In the genomic region with DNA sequence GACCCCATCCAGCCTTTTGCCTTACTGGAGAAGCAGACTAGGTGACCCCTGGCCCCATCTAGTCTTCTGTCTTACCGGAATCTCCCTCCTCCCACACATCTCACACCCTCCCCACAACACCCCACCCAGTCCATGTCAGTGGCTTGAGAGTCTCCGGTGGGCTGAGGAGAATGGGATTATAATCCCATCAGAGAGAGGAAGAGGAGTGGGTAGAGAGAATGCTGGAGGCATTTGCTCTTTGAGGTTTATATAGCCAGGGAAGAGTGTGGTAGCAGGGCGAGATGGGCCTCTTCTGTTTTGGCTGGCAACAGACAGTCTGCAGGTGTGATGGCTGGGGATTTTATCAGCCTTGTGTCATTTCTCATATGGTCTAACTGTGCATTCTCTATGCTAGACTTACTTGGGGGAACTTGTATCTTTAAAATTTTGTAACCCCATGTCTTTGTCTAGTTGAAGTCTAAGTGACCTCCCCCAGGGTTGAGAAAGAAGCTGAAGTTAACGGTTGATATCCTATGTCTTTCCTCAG, we compare ENCODE assay signal across 12 cellular contexts. TPM values are rescaled to one million over a fixed set of nuclear protein-coding genes. Genes with fewer than 3 reads are reported as not detected.
DNase-seq lines count a peak whose midpoint lies in the region; ATAC-seq, FAIRE-seq and TF ChIP-seq lines count a peak whose summit lies in the region.
"Had no signal": no experiment of that assay in that cellular context is flagged by ENCODE, and none has a peak within 500 bp of the region (broad histone marks: within the 10 kb centered on the region; RNA-seq: fewer than 3 reads in every experiment).

No MANE protein-coding gene starts in this region.

- no peak for DNase-seq in activated CD4-positive, alpha-beta T cell treated with anti-CD3 and anti-CD28 coated beads, Interleukin-2, amount 10 ng/mL, durations not matched to agents 24 days and 14 days
- DNase-seq in activated CD4-positive, alpha-beta T cell treated with anti-CD3 and anti-CD28 coated beads, Interleukin-2, amount 50 U/mL, for 4 hours = no peak
- DNase-seq in T-helper 17 cell = no peak
- no peak for DNase-seq in ecto neural progenitor cell (ENCODE audit: low spot score)
- no peak for DNase-seq in activated naive CD4-positive, alpha-beta T cell treated with anti-CD3 and anti-CD28 coated beads for 36 hours
- no peak for DNase-seq in H54 (ENCODE audit: insufficient read length, low spot score)
- DNase-seq: activated T-cell treated with anti-CD3 and anti-CD28 coated beads for 4 hours, gastrocnemius medialis, NCI-H345 had no signal

- peak overlapping the region; percentile 86 for H3K27ac Mint-ChIP-seq in activated CD4-positive, alpha-beta T cell treated with anti-CD3 and anti-CD28 coated beads, Interleukin-2, amount 10 ng/mL, durations not matched to agents 24 days and 14 days
- H3K27ac Mint-ChIP-seq in T-helper 17 cell = no peak overlapping the region
- peak overlapping the region; percentile 81 for H3K27ac Mint-ChIP-seq in stimulated activated naive CD8-positive, alpha-beta T cell treated with anti-CD3 and anti-CD28 coated beads, Interleukin-15, Interleukin-2, amounts not matched to agents 100 ng/mL and 50 ng/mL, for 24 hours
- no peak overlapping the region for H3K27ac Mint-ChIP-seq in activated naive CD4-positive, alpha-beta T cell treated with anti-CD3 and anti-CD28 coated beads for 36 hours

- TF ChIP-seq POLR2A in H54 (IDR thresholded peaks at IDR 0.05; ENCODE audit: low read depth, low read length) = no peak

- H3K4me3 Mint-ChIP-seq in activated CD4-positive, alpha-beta T cell treated with anti-CD3 and anti-CD28 coated beads, Interleukin-2, amount 10 ng/mL, durations not matched to agents 24 days and 14 days = peak overlapping the region; percentile 37
- H3K4me3 Mint-ChIP-seq in T-helper 17 cell = peak overlapping the region; percentile 47
- H3K4me3 Mint-ChIP-seq in stimulated activated naive CD8-positive, alpha-beta T cell treated with anti-CD3 and anti-CD28 coated beads, Interleukin-15, Interleukin-2, amounts not matched to agents 100 ng/mL and 50 ng/mL, for 24 hours = peak overlapping the region; percentile 47
- no peak overlapping the region for H3K4me3 Mint-ChIP-seq in activated naive CD4-positive, alpha-beta T cell treated with anti-CD3 and anti-CD28 coated beads for 36 hours

- H3K9me3 ChIP-seq in T-helper 17 cell (ENCODE audit: control insufficient read depth, low read length, poor library complexity, severe bottlenecking) = no peaks in the 10 kb centered on the region
- H3K9me3 ChIP-seq: A549, gastrocnemius medialis had no signal

- no peak for FAIRE-seq in H54 (lab: Jason Lieb, UNC)
- FAIRE-seq: A549 had no signal

- H3K27me3 Mint-ChIP-seq in activated CD4-positive, alpha-beta T cell treated with anti-CD3 and anti-CD28 coated beads, Interleukin-2, amount 10 ng/mL, durations not matched to agents 24 days and 14 days = no peaks in the 10 kb centered on the region
- H3K27me3 Mint-ChIP-seq in T-helper 17 cell = no peaks in the 10 kb centered on the region
- H3K27me3 Mint-ChIP-seq in stimulated activated naive CD8-positive, alpha-beta T cell treated with anti-CD3 and anti-CD28 coated beads, Interleukin-15, Interleukin-2, amounts not matched to agents 100 ng/mL and 50 ng/mL, for 24 hours = peaks cover 3% of the 10 kb centered on the region
- H3K27me3 Mint-ChIP-seq in activated naive CD4-positive, alpha-beta T cell treated with anti-CD3 and anti-CD28 coated beads for 36 hours (ENCODE audit: low read depth) = no peaks in the 10 kb centered on the region

- ATAC-seq in HG03045 (IDR thresholded peaks at IDR 0.05; ENCODE audit: unreplicated experiment) (peak; percentile 55), T-helper 17 cell (no peak)
- ATAC-seq: A549, gastrocnemius medialis had no signal

- CTCF ChIA-PET in activated naive CD4-positive, alpha-beta T cell treated with anti-CD3 and anti-CD28 coated beads for 36 hours (lab: Charles Lee) = interaction anchor here (0.6 to 7.8 kb wide), 12 partner anchors 42 to 369 kb away, joined by 3 to 129 read pairs (median 4); no protein-coding TSS in a partner anchor

- H3K4me1 Mint-ChIP-seq in activated CD4-positive, alpha-beta T cell treated with anti-CD3 and anti-CD28 coated beads, Interleukin-2, amount 10 ng/mL, durations not matched to agents 24 days and 14 days = peaks cover 59% of the 10 kb centered on the region
- peaks cover 26% of the 10 kb centered on the region for H3K4me1 Mint-ChIP-seq in T-helper 17 cell
- peaks cover 69% of the 10 kb centered on the region for H3K4me1 Mint-ChIP-seq in stimulated activated naive CD8-positive, alpha-beta T cell treated with anti-CD3 and anti-CD28 coated beads, Interleukin-15, Interleukin-2, amounts not matched to agents 100 ng/mL and 50 ng/mL, for 24 hours (ENCODE audit: low read depth)
- peaks cover 33% of the 10 kb centered on the region for H3K4me1 Mint-ChIP-seq in activated naive CD4-positive, alpha-beta T cell treated with anti-CD3 and anti-CD28 coated beads for 36 hours (ENCODE audit: low read depth)

- H3K9me3 Mint-ChIP-seq in activated CD4-positive, alpha-beta T cell treated with anti-CD3 and anti-CD28 coated beads, Interleukin-2, amount 10 ng/mL, durations not matched to agents 24 days and 14 days = no peaks in the 10 kb centered on the region
- H3K9me3 Mint-ChIP-seq in stimulated activated naive CD8-positive, alpha-beta T cell treated with anti-CD3 and anti-CD28 coated beads, Interleukin-15, Interleukin-2, amounts not matched to agents 100 ng/mL and 50 ng/mL, for 24 hours = no peaks in the 10 kb centered on the region
- no peaks in the 10 kb centered on the region for H3K9me3 Mint-ChIP-seq in activated naive CD4-positive, alpha-beta T cell treated with anti-CD3 and anti-CD28 coated beads for 36 hours

- peaks cover 39% of the 10 kb centered on the region for H3K36me3 Mint-ChIP-seq in activated CD4-positive, alpha-beta T cell treated with anti-CD3 and anti-CD28 coated beads, Interleukin-2, amount 10 ng/mL, durations not matched to agents 24 days and 14 days (ENCODE audit: low read depth)
- peaks cover 4% of the 10 kb centered on the region for H3K36me3 Mint-ChIP-seq in T-helper 17 cell (ENCODE audit: low read depth)
- peaks cover 26% of the 10 kb centered on the region for H3K36me3 Mint-ChIP-seq in stimulated activated naive CD8-positive, alpha-beta T cell treated with anti-CD3 and anti-CD28 coated beads, Interleukin-15, Interleukin-2, amounts not matched to agents 100 ng/mL and 50 ng/mL, for 24 hours (ENCODE audit: low read depth)
- H3K36me3 Mint-ChIP-seq in activated naive CD4-positive, alpha-beta T cell treated with anti-CD3 and anti-CD28 coated beads for 36 hours (ENCODE audit: low read depth) = peaks cover 32% of the 10 kb centered on the region

- intact Hi-C loops in activated CD4-positive, alpha-beta T cell treated with anti-CD3 and anti-CD28 coated beads, Interleukin-2, amount 10 ng/mL, durations not matched to agents 24 days and 14 days (cut with micrococcal nuclease) = no loop called here
- intact Hi-C loops in activated naive CD4-positive, alpha-beta T cell treated with anti-CD3 and anti-CD28 coated beads for 36 hours (cut with micrococcal nuclease) = no loop called here

RNA-seq across cellular contexts. Expression of a gene that starts 50.3 kb away (rescaled TPM):
- 117 TPM in 2 replicates for total RNA-seq in activated CD4-positive, alpha-beta T cell treated with anti-CD3 and anti-CD28 coated beads, Interleukin-2, amount 10 ng/mL, durations not matched to agents 24 days and 14 days
- 10 to 100 TPM; 25.1 to 33.1 TPM for total RNA-seq in T-helper 17 cell
- 10 to 100 TPM; 43.7 to 47.2 TPM for total RNA-seq in activated naive CD4-positive, alpha-beta T cell treated with anti-CD3 and anti-CD28 coated beads for 36 hours

Comparison
In these comparisons a context has a peak if more than half of its experiments do, and no peak if none do; other contexts are left out.
1. H3K27ac Mint-ChIP-seq: peak in activated CD4-positive, alpha-beta T cell treated with anti-CD3 and anti-CD28 coated beads, Interleukin-2, amount 10 ng/mL, durations not matched to agents 24 days and 14 days (single experiment) and stimulated activated naive CD8-positive, alpha-beta T cell treated with anti-CD3 and anti-CD28 coated beads, Interleukin-15, Interleukin-2, amounts not matched to agents 100 ng/mL and 50 ng/mL, for 24 hours (single experiment); none in T-helper 17 cell (single experiment) and activated naive CD4-positive, alpha-beta T cell treated with anti-CD3 and anti-CD28 coated beads for 36 hours (single experiment).